8 cellular contexts compared by ENCODE assay signal in the genomic region with DNA sequence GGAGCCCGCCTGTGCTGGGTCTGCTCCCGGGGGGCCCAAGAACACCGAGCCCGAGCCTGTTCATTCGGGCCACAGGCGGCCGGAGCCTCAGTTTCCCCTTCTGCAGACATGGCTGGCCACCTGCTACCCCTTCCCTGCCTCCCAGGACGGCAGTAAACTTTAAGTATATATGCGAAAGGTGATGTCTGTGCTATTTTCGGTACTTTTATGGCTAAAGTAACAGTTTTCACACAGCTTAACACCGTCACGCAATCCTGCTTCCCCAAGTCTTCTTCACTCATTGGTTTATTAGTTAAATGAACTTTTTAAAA. TPM values are rescaled to one million over a fixed set of nuclear protein-coding genes. Genes with fewer than 3 reads are reported as not detected.
DNase-seq lines count a peak whose midpoint lies in the region; ATAC-seq, FAIRE-seq and TF ChIP-seq lines count a peak whose summit lies in the region.

No MANE protein-coding gene starts in this region.

- H3K27ac ChIP-seq in keratinocyte (ENCODE audit: control insufficient read depth, insufficient read depth, low read length) = peak overlapping the region; percentile 61
- peak overlapping the region; percentile 81 to 88 (median 84) for H3K27ac ChIP-seq in transverse colon

- TF ChIP-seq EP300 in transverse colon (IDR thresholded peaks at IDR 0.05; ENCODE audit: low read depth) = no peak

- peaks cover 8 to 17% of the 10 kb centered on the region in 2 experiments for H3K36me3 ChIP-seq in keratinocyte (ENCODE audit: control insufficient read depth in 2 of 2, extremely low read depth in 1 of 2, insufficient read depth in 2 of 2, low read length in 2 of 2)
- peaks cover 0 to 16% (median 0%) of the 10 kb centered on the region in 4 donors for H3K36me3 ChIP-seq in transverse colon

- H3K4me3 Mint-ChIP-seq in activated CD4-positive, alpha-beta memory T cell treated with anti-CD3 and anti-CD28 coated beads, Interleukin-2, amount 10 ng/mL, durations not matched to agents 7 days and 5 days = no peak overlapping the region

- peaks cover 23% of the 10 kb centered on the region for H3K79me2 ChIP-seq in keratinocyte (ENCODE audit: control insufficient read depth, insufficient read depth, low read length)

- in situ Hi-C loops in transverse colon (cut with MboI; ENCODE audit: low pct_ligation_motif_present in 1 of 4, low pct_unique_long_range_greater_than_20kb in 1 of 4, low sequenced_read_pairs in 3 of 4) = no loop called here

- H3K9me1 ChIP-seq in keratinocyte (ENCODE audit: control insufficient read depth, extremely low read depth, insufficient read depth, low read length) = no peaks in the 10 kb centered on the region

- peak overlapping the region; percentile 89 for H3K4me2 ChIP-seq in keratinocyte (ENCODE audit: control insufficient read depth, extremely low read depth, insufficient read depth, low read depth, low read length)

- H3K4me3 ChIP-seq in keratinocyte (ENCODE audit: control insufficient read depth in 2 of 3, extremely low read depth in 1 of 3, insufficient read depth in 2 of 3, low read depth in 1 of 3, low read length in 3 of 3) (peak overlapping the region; percentile 92 to 95 (median 93)), transverse colon (peak overlapping the region; percentile 80 to 97 (median 92))

- no peak for DNase-seq in activated CD4-positive, alpha-beta memory T cell treated with anti-CD3 and anti-CD28 coated beads, Interleukin-2, amount 10 ng/mL, durations not matched to agents 7 days and 5 days
- DNase-seq in keratinocyte (ENCODE audit: low read depth, low spot score) (no peak), transverse colon (no peak), DMS153 (lab: John Stamatoyannopoulos, UW) (no peak), amygdala (lab: John Stamatoyannopoulos, UW) (no peak)
- DNase-seq in stimulated activated CD4-positive, alpha-beta T cell treated with anti-CD3 and anti-CD28 coated beads, Interleukin-1b, Interleukin-23, amount 100 ng/mL, for 48 hours = no peak

- H3K9ac ChIP-seq in keratinocyte (ENCODE audit: control insufficient read depth, extremely low read depth, insufficient read depth, low read length) = peak overlapping the region; percentile 85

- no peak for TF ChIP-seq CTCF in keratinocyte (optimal IDR thresholded peaks at IDR 0.05 in 1 of 3, IDR thresholded peaks at IDR 0.05 in 1 of 3, conservative IDR thresholded peaks at IDR 0.05 in 1 of 3; ENCODE audit: extremely low read depth in 1 of 3, insufficient read depth in 2 of 3, low read length in 3 of 3)
- TF ChIP-seq CTCF in transverse colon (IDR thresholded peaks at IDR 0.05) = no peak

- ATAC-seq in GM18502 (IDR thresholded peaks at IDR 0.05; ENCODE audit: poor library complexity, unreplicated experiment) (peak; percentile 27), HG02885 (IDR thresholded peaks at IDR 0.05; ENCODE audit: poor library complexity, unreplicated experiment) (peak; percentile 15)

- no peaks in the 10 kb centered on the region for H4K20me1 ChIP-seq in keratinocyte (ENCODE audit: control insufficient read depth, extremely low read depth, insufficient read depth, low read length)

- peaks cover 17% of the 10 kb centered on the region for H3K4me1 ChIP-seq in keratinocyte (ENCODE audit: control insufficient read depth, extremely low read depth, insufficient read depth, low read length)
- peaks cover 0 to 18% (median 11%) of the 10 kb centered on the region in 4 donors for H3K4me1 ChIP-seq in transverse colon

- FAIRE-seq in keratinocyte (lab: Jason Lieb, UNC) = no peak

- H3K9me3 Mint-ChIP-seq in activated CD4-positive, alpha-beta memory T cell treated with anti-CD3 and anti-CD28 coated beads, Interleukin-2, amount 10 ng/mL, durations not matched to agents 7 days and 5 days = no peaks in the 10 kb centered on the region

- peaks cover 11% of the 10 kb centered on the region for H3K4me1 Mint-ChIP-seq in activated CD4-positive, alpha-beta memory T cell treated with anti-CD3 and anti-CD28 coated beads, Interleukin-2, amount 10 ng/mL, durations not matched to agents 7 days and 5 days

- no peak for TF ChIP-seq POLR2A in transverse colon (IDR thresholded peaks at IDR 0.05)

- H3K9me3 ChIP-seq in keratinocyte (ENCODE audit: control insufficient read depth, low read depth, low read length) (no peaks in the 10 kb centered on the region), transverse colon (no peaks in the 10 kb centered on the region)

- intact Hi-C loops in transverse colon (cut with DNase I; ENCODE audit: low total_unique reads) = loop anchor here (10.0 kb wide), 1 partner anchor 793 kb away; a partner anchor contains a TSS

- dilution Hi-C loops in keratinocyte (cut with MboI; ENCODE audit: extremely low pct_ligation_motif_present, low sequenced_read_pairs) = no loop called here

- WGBS in transverse colon (ENCODE audit: low coverage in 1 of 2), 2 donors = 2% methylated on average over 12 of the region's 12 CpGs; no CpG with 5 or more reads in 1 of the 2 donors

- peaks cover 22% of the 10 kb centered on the region for H3K36me3 Mint-ChIP-seq in activated CD4-positive, alpha-beta memory T cell treated with anti-CD3 and anti-CD28 coated beads, Interleukin-2, amount 10 ng/mL, durations not matched to agents 7 days and 5 days (ENCODE audit: low read depth)

- POLR2A ChIA-PET in activated CD4-positive, alpha-beta memory T cell treated with anti-CD3 and anti-CD28 coated beads, Interleukin-2, amount 10 ng/mL, durations not matched to agents 7 days and 5 days (lab: Charles Lee) = interaction anchor here (0.9 to 4.9 kb wide), 10 partner anchors 9 to 225 kb away, joined by 3 to 33 read pairs (median 7); a partner anchor contains a TSS

- H2AFZ ChIP-seq in keratinocyte (ENCODE audit: control insufficient read depth, low read length) = peak overlapping the region; percentile 87

- CTCF ChIA-PET in activated CD4-positive, alpha-beta memory T cell treated with anti-CD3 and anti-CD28 coated beads, Interleukin-2, amount 10 ng/mL, durations not matched to agents 7 days and 5 days (lab: Charles Lee) = interaction anchor here (1.4 to 3.3 kb wide), 8 partner anchors 9 to 217 kb away, joined by 3 to 24 read pairs (median 6); a partner anchor contains a TSS

- H3K27me3 ChIP-seq in keratinocyte (ENCODE audit: control insufficient read depth, extremely low read depth, insufficient read depth, low read length) (no peaks in the 10 kb centered on the region), transverse colon (no peaks in the 10 kb centered on the region)

- peak overlapping the region; percentile 85 for H3K27ac Mint-ChIP-seq in activated CD4-positive, alpha-beta memory T cell treated with anti-CD3 and anti-CD28 coated beads, Interleukin-2, amount 10 ng/mL, durations not matched to agents 7 days and 5 days

- no peaks in the 10 kb centered on the region for H3K27me3 Mint-ChIP-seq in activated CD4-positive, alpha-beta memory T cell treated with anti-CD3 and anti-CD28 coated beads, Interleukin-2, amount 10 ng/mL, durations not matched to agents 7 days and 5 days

RNA-seq across cellular contexts. Expression of a gene that starts 0.5 kb away (rescaled TPM):
- total RNA-seq in activated CD4-positive, alpha-beta memory T cell treated with anti-CD3 and anti-CD28 coated beads, Interleukin-2, amount 10 ng/mL, durations not matched to agents 7 days and 5 days = 10 to 100 TPM; 41.0 to 41.2 TPM
- 11.0 to 26.9 TPM (median 15.7 TPM) in 3 replicates for polyA plus RNA-seq in keratinocyte
- 8.6 TPM for polyA plus RNA-seq in keratinocyte (2011; ENCODE audit: low read depth)
- polyA plus RNA-seq in keratinocyte (2011; cell fraction: cytosol; rRNA removed) = 8.3 and 18.8 TPM in 2 replicates
- polyA plus RNA-seq in keratinocyte (2011; cell fraction: nucleus; rRNA removed) = 49.9 and 61.5 TPM in 2 replicates
- 9.1 and 16.0 TPM in 2 replicates for polyA plus RNA-seq in keratinocyte (2012; ENCODE audit: low replicate concordance)
- polyA minus RNA-seq in keratinocyte = 3.8 to 19.8 TPM (median 10.8 TPM) in 3 replicates
- 4.6 TPM for polyA minus RNA-seq in keratinocyte (2011; cell fraction: cytosol; rRNA and poly(A)+ RNA removed)
- polyA minus RNA-seq in keratinocyte (2011; cell fraction: nucleus; rRNA and poly(A)+ RNA removed) = 9.6 and 19.9 TPM in 2 replicates
- 10 to 100 TPM; 27.7 to 48.0 (median 36.4) TPM for total RNA-seq in transverse colon
